ENCODE assay signal across 14 cellular contexts in the genomic region with DNA sequence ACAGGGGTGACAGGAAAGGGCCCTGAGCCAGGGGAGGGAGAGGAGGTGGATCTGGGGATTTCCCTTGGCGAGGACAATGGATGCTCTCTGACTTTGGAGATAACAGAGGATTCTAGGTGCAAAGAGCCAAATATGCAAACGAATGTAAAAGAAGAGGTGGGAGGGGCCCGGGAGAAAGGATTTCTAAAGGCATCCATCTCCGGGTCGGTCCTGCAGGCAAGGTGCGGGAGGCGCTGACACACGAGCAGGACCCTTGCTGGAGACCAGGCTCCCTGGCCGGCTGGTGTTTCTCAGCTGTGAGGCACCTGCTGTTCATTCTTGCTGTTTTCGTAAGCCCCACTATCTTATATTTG.
DNase-seq lines count a peak whose midpoint lies in the region; ATAC-seq, FAIRE-seq and TF ChIP-seq lines count a peak whose summit lies in the region.
"Had no signal": no experiment of that assay in that cellular context is flagged by ENCODE, and none has a peak within 500 bp of the region (broad histone marks: within the 10 kb centered on the region; RNA-seq: fewer than 3 reads in every experiment).

No MANE protein-coding gene starts in this region.

- H3K27me3 Mint-ChIP-seq in activated naive CD8-positive, alpha-beta T cell = no peaks in the 10 kb centered on the region
- peaks cover 9% of the 10 kb centered on the region for H3K27me3 Mint-ChIP-seq in activated naive CD8-positive, alpha-beta T cell treated with anti-CD3 and anti-CD28 coated beads, Interleukin-2, amount 50 U/mL, for 24 hours
- H3K27me3 Mint-ChIP-seq in astrocyte (ENCODE audit: low read depth, unreplicated experiment) = peaks cover 81% of the 10 kb centered on the region
- H3K27me3 Mint-ChIP-seq in activated T-cell treated with anti-CD3 and anti-CD28 coated beads, Interleukin-2, amount 50 U/mL, for 4 hours (ENCODE audit: low read depth) = peaks cover 4% of the 10 kb centered on the region

- no peaks in the 10 kb centered on the region for H3K9me3 ChIP-seq in astrocyte (ENCODE audit: insufficient read depth, low read depth, low read length)
- H3K9me3 ChIP-seq: BLaER1 treated with 17β-estradiol and CSF1 and Interleukin-3, amounts not matched to agents 10 nM and 100 nM had no signal

- H3K4me3 Mint-ChIP-seq in activated naive CD8-positive, alpha-beta T cell = no peak overlapping the region
- H3K4me3 Mint-ChIP-seq in activated naive CD8-positive, alpha-beta T cell treated with anti-CD3 and anti-CD28 coated beads, Interleukin-2, amount 50 U/mL, for 24 hours = no peak overlapping the region
- H3K4me3 Mint-ChIP-seq in astrocyte (ENCODE audit: unreplicated experiment) = peak overlapping the region; percentile 35
- H3K4me3 Mint-ChIP-seq in activated T-cell treated with anti-CD3 and anti-CD28 coated beads, Interleukin-2, amount 50 U/mL, for 4 hours = no peak overlapping the region
- H3K4me3 Mint-ChIP-seq: CD4-positive, CD25-positive, alpha-beta regulatory T cell had no signal

- H3K27me3 ChIP-seq in H7 (ENCODE audit: control insufficient read depth, insufficient read depth, low read length) (no peaks in the 10 kb centered on the region), astrocyte (ENCODE audit: insufficient read depth, low read length) (peaks cover 14% of the 10 kb centered on the region)
- H3K27me3 ChIP-seq: BLaER1 treated with 17β-estradiol and CSF1 and Interleukin-3, amounts not matched to agents 10 nM and 100 nM had no signal

- no peaks in the 10 kb centered on the region for H3K9me3 Mint-ChIP-seq in activated naive CD8-positive, alpha-beta T cell (ENCODE audit: low read depth)
- H3K9me3 Mint-ChIP-seq in activated naive CD8-positive, alpha-beta T cell treated with anti-CD3 and anti-CD28 coated beads, Interleukin-2, amount 50 U/mL, for 24 hours = no peaks in the 10 kb centered on the region
- H3K9me3 Mint-ChIP-seq in astrocyte (ENCODE audit: unreplicated experiment) = peaks cover 4% of the 10 kb centered on the region
- H3K9me3 Mint-ChIP-seq in activated T-cell treated with anti-CD3 and anti-CD28 coated beads, Interleukin-2, amount 50 U/mL, for 4 hours = no peaks in the 10 kb centered on the region
- H3K9me3 Mint-ChIP-seq: CD4-positive, CD25-positive, alpha-beta regulatory T cell; IgD-negative memory B cell had no signal

- H3K27ac Mint-ChIP-seq in activated naive CD8-positive, alpha-beta T cell = peak overlapping the region; percentile 37
- no peak overlapping the region for H3K27ac Mint-ChIP-seq in activated naive CD8-positive, alpha-beta T cell treated with anti-CD3 and anti-CD28 coated beads, Interleukin-2, amount 50 U/mL, for 24 hours
- H3K27ac Mint-ChIP-seq in astrocyte (ENCODE audit: unreplicated experiment) = no peak overlapping the region
- H3K27ac Mint-ChIP-seq: CD4-positive, CD25-positive, alpha-beta regulatory T cell; IgD-negative memory B cell had no signal

- no peaks in the 10 kb centered on the region for H3K36me3 ChIP-seq in H7 (replicated peaks; ENCODE audit: control insufficient read depth, insufficient read depth, low read length)
- no peaks in the 10 kb centered on the region for H3K36me3 ChIP-seq in astrocyte (ENCODE audit: insufficient read depth, low read length)
- H3K36me3 ChIP-seq: BLaER1 treated with 17β-estradiol and CSF1 and Interleukin-3, amounts not matched to agents 10 nM and 100 nM had no signal

- H3K4me1 Mint-ChIP-seq in activated naive CD8-positive, alpha-beta T cell (ENCODE audit: low read depth) = peaks cover 3% of the 10 kb centered on the region
- peaks cover 3% of the 10 kb centered on the region for H3K4me1 Mint-ChIP-seq in activated naive CD8-positive, alpha-beta T cell treated with anti-CD3 and anti-CD28 coated beads, Interleukin-2, amount 50 U/mL, for 24 hours
- no peaks in the 10 kb centered on the region for H3K4me1 Mint-ChIP-seq in astrocyte (ENCODE audit: low read depth, unreplicated experiment)
- no peaks in the 10 kb centered on the region for H3K4me1 Mint-ChIP-seq in activated T-cell treated with anti-CD3 and anti-CD28 coated beads, Interleukin-2, amount 50 U/mL, for 4 hours (ENCODE audit: low read depth)
- H3K4me1 Mint-ChIP-seq: CD4-positive, CD25-positive, alpha-beta regulatory T cell; IgD-negative memory B cell had no signal

- FAIRE-seq in astrocyte (lab: Jason Lieb, UNC) = no peak
- FAIRE-seq: GM12878 had no signal

- no peak for ATAC-seq in activated naive CD8-positive, alpha-beta T cell treated with anti-CD3 and anti-CD28 coated beads, Interleukin-2, amount 50 U/mL, for 24 hours
- ATAC-seq in activated T-cell treated with anti-CD3 and anti-CD28 coated beads, Interleukin-2, amount 50 U/mL, for 4 hours = no peak
- ATAC-seq in HG03108 (IDR thresholded peaks at IDR 0.05; ENCODE audit: unreplicated experiment) = no peak

- no peaks in the 10 kb centered on the region for H4K20me1 ChIP-seq in astrocyte (ENCODE audit: insufficient read depth, low read length)

- TF ChIP-seq CTCF in astrocyte (IDR thresholded peaks at IDR 0.05; ENCODE audit: insufficient read depth, low read depth, low read length) = no peak

- H3K4me1 ChIP-seq in astrocyte (ENCODE audit: insufficient read depth, low read length) = no peaks in the 10 kb centered on the region

- no peak overlapping the region for H3K9ac ChIP-seq in astrocyte (ENCODE audit: low read length)
- H3K9ac ChIP-seq: BLaER1 treated with 17β-estradiol and CSF1 and Interleukin-3, amounts not matched to agents 10 nM and 100 nM had no signal

- no peak overlapping the region for H3K4me2 ChIP-seq in astrocyte (ENCODE audit: low read length)
- H3K4me2 ChIP-seq: BLaER1 treated with 17β-estradiol and CSF1 and Interleukin-3, amounts not matched to agents 10 nM and 100 nM had no signal

- H2AFZ ChIP-seq in astrocyte (ENCODE audit: low read depth, low read length) = no peak overlapping the region

- H3K79me2 ChIP-seq in astrocyte (ENCODE audit: insufficient read depth, low read length) = no peaks in the 10 kb centered on the region

- no peak for DNase-seq in activated naive CD8-positive, alpha-beta T cell treated with anti-CD3 and anti-CD28 coated beads, Interleukin-2, amount 50 U/mL, for 24 hours
- peak; percentile 77 for DNase-seq in H7
- DNase-seq in astrocyte (ENCODE audit: low read depth) = no peak
- peak; percentile 45 for DNase-seq in mesenteric fat pad (ENCODE audit: low spot score)
- no peak for DNase-seq in activated T-cell treated with anti-CD3 and anti-CD28 coated beads, Interleukin-2, amount 50 U/mL, for 4 hours
- DNase-seq: ACHN; CD4-positive, CD25-positive, alpha-beta regulatory T cell; GOT3; HCEC 1CT had no signal

- H3K27ac ChIP-seq in astrocyte (ENCODE audit: low read depth, low read length) = no peak overlapping the region
- H3K27ac ChIP-seq: BLaER1 treated with 17β-estradiol and CSF1 and Interleukin-3, amounts not matched to agents 10 nM and 100 nM had no signal

- H3K4me3 ChIP-seq in H7 (ENCODE audit: insufficient read depth, low read depth, low read length) (no peak overlapping the region), astrocyte (ENCODE audit: insufficient read depth, low read depth, low read length) (no peak overlapping the region)
- H3K4me3 ChIP-seq: BLaER1 treated with 17β-estradiol and CSF1 and Interleukin-3, amounts not matched to agents 10 nM and 100 nM; GM12878 had no signal

- H3K36me3 Mint-ChIP-seq in activated naive CD8-positive, alpha-beta T cell = no peaks in the 10 kb centered on the region
- H3K36me3 Mint-ChIP-seq in activated naive CD8-positive, alpha-beta T cell treated with anti-CD3 and anti-CD28 coated beads, Interleukin-2, amount 50 U/mL, for 24 hours (ENCODE audit: low read depth) = no peaks in the 10 kb centered on the region
- peaks cover 1% of the 10 kb centered on the region for H3K36me3 Mint-ChIP-seq in astrocyte (ENCODE audit: low read depth, unreplicated experiment)
- H3K36me3 Mint-ChIP-seq in activated T-cell treated with anti-CD3 and anti-CD28 coated beads, Interleukin-2, amount 50 U/mL, for 4 hours (ENCODE audit: insufficient read depth) = no peaks in the 10 kb centered on the region
- H3K36me3 Mint-ChIP-seq: CD4-positive, CD25-positive, alpha-beta regulatory T cell had no signal

Comparison
In these comparisons a context has a peak if more than half of its experiments do, and no peak if none do; other contexts are left out.
1. DNase-seq: peak in H7 (single experiment) and mesenteric fat pad (single experiment); none in activated naive CD8-positive, alpha-beta T cell treated with anti-CD3 and anti-CD28 coated beads, Interleukin-2, amount 50 U/mL, for 24 hours (single experiment), astrocyte (single experiment) and activated T-cell treated with anti-CD3 and anti-CD28 coated beads, Interleukin-2, amount 50 U/mL, for 4 hours (single experiment).